In genomic region chr22:39994566-39995345, GRCh38 we compare ENCODE assay signal across 2 cellular contexts.
TF ChIP-seq lines count a peak whose summit lies in the region.

TSS of gene FAM83F (plus strand) at chr22:39994954. CDS start at chr22:39995043, 89 bp downstream.

TF ChIP-seq in GM23338, 12 proteins besides CTCF, POLR2A, EP300 and RAD21:
- no peak for TF ChIP-seq REST (IDR thresholded peaks at IDR 0.05; ENCODE audit: unreplicated experiment)
- no peak for TF ChIP-seq STAT1 (IDR thresholded peaks at IDR 0.05; ENCODE audit: unreplicated experiment)
- no peak for TF ChIP-seq EZH2phosphoT487 (IDR thresholded peaks at IDR 0.05; ENCODE audit: unreplicated experiment)
- TF ChIP-seq NANOG (IDR thresholded peaks at IDR 0.05; ENCODE audit: borderline replicate concordance), result no peak
- TF ChIP-seq ETS1 (IDR thresholded peaks at IDR 0.05), result no peak
- no peak for TF ChIP-seq CREB1 (CRISPR knock-in tag; IDR thresholded peaks at IDR 0.05; ENCODE audit: low read depth)
- no peak for TF ChIP-seq ZNF331 (CRISPR knock-in tag; IDR thresholded peaks at IDR 0.05; ENCODE audit: low read depth)
- no peak for TF ChIP-seq ZNF114 (CRISPR knock-in tag; IDR thresholded peaks at IDR 0.05)
- no peak for TF ChIP-seq EZH2 (IDR thresholded peaks at IDR 0.05; ENCODE audit: low read depth, unreplicated experiment)
- no peak for TF ChIP-seq POLR2AphosphoS5 (IDR thresholded peaks at IDR 0.05; ENCODE audit: low read depth)
- TF ChIP-seq JUNB (IDR thresholded peaks at IDR 0.05; ENCODE audit: unreplicated experiment), result no peak
- TF ChIP-seq ZNF462 (CRISPR knock-in tag; IDR thresholded peaks at IDR 0.05), result no peak
TF ChIP-seq in GM23338: peak in this region for 0.

TF ChIP-seq in WTC11, 78 proteins besides CTCF, POLR2A, EP300 and RAD21 (continued from another document and continues in another):
- TF ChIP-seq E2F4 (CRISPR knock-in tag; IDR thresholded peaks at IDR 0.05; ENCODE audit: borderline replicate concordance, low read depth) (no peak), FOXP4 (CRISPR knock-in tag; IDR thresholded peaks at IDR 0.05) (peak; percentile 93), SP1 (CRISPR knock-in tag; conservative IDR thresholded peaks at IDR 0.05) (peak; percentile 59; the same call in 1 of the 2 replicates), RORB (CRISPR knock-in tag; IDR thresholded peaks at IDR 0.05) (no peak), CDX4 (CRISPR knock-in tag; IDR thresholded peaks at IDR 0.05; ENCODE audit: borderline replicate concordance) (no peak), ZNF532 (CRISPR knock-in tag; IDR thresholded peaks at IDR 0.05; ENCODE audit: borderline replicate concordance) (no peak), E2F1 (CRISPR knock-in tag; IDR thresholded peaks at IDR 0.05) (peak; percentile 78), JAZF1 (CRISPR knock-in tag; IDR thresholded peaks at IDR 0.05) (no peak), ZNF281 (CRISPR knock-in tag; IDR thresholded peaks at IDR 0.05) (peak; percentile 90), ZNF512 (CRISPR knock-in tag; IDR thresholded peaks at IDR 0.05; ENCODE audit: borderline replicate concordance) (no peak), TP53 (CRISPR knock-in tag; IDR thresholded peaks at IDR 0.05) (peak; percentile 87), ETV6 (CRISPR knock-in tag; IDR thresholded peaks at IDR 0.05) (peak; percentile 68; the same call in 1 of the 2 replicates), ZNF219 (CRISPR knock-in tag; IDR thresholded peaks at IDR 0.05; ENCODE audit: borderline replicate concordance) (0 out of 2 replicates have a peak, but pooled peaks have one; percentile 22), ATF1 (CRISPR knock-in tag; IDR thresholded peaks at IDR 0.05) (peak; percentile 67; the same call in 1 of the 2 replicates), RELA (CRISPR knock-in tag; IDR thresholded peaks at IDR 0.05; ENCODE audit: borderline replicate concordance) (peak; percentile 83; the same call in 1 of the 2 replicates), ESRRA (CRISPR knock-in tag; IDR thresholded peaks at IDR 0.05; ENCODE audit: borderline replicate concordance) (peak; percentile 81), ATF3 (CRISPR knock-in tag; conservative IDR thresholded peaks at IDR 0.05) (no peak), FOXJ3 (CRISPR knock-in tag; IDR thresholded peaks at IDR 0.05; ENCODE audit: borderline replicate concordance) (no peak), GTF2I (CRISPR knock-in tag; conservative IDR thresholded peaks at IDR 0.05) (no peak), IRF1 (CRISPR knock-in tag; IDR thresholded peaks at IDR 0.05) (peak; percentile 94), PRDM15 (CRISPR knock-in tag; IDR thresholded peaks at IDR 0.05) (peak; percentile 60; the same call in 1 of the 2 replicates), ZNF232 (CRISPR knock-in tag; IDR thresholded peaks at IDR 0.05) (peak; percentile 85; the same call in 1 of the 2 replicates), JUN (CRISPR knock-in tag; IDR thresholded peaks at IDR 0.05) (peak; percentile 89; the same call in 1 of the 2 replicates), NFE2L1 (CRISPR knock-in tag; IDR thresholded peaks at IDR 0.05) (0 out of 2 replicates have a peak, but pooled peaks have one; percentile 81), MYBL2 (CRISPR knock-in tag; IDR thresholded peaks at IDR 0.05) (peak; percentile 89), NR3C1 (CRISPR knock-in tag; conservative IDR thresholded peaks at IDR 0.05; ENCODE audit: low read depth) (peak; percentile 73; the same call in 1 of the 2 replicates), EMX1 (CRISPR knock-in tag; IDR thresholded peaks at IDR 0.05) (no peak), TEAD4 (CRISPR knock-in tag; IDR thresholded peaks at IDR 0.05) (no peak), GABPB1 (CRISPR knock-in tag; IDR thresholded peaks at IDR 0.05) (no peak), TEAD1 (CRISPR knock-in tag; IDR thresholded peaks at IDR 0.05) (peak; percentile 78; the same call in 1 of the 2 replicates), CREM (CRISPR knock-in tag; IDR thresholded peaks at IDR 0.05) (peak; percentile 31; the same call in 1 of the 2 replicates), NFYB (CRISPR knock-in tag; conservative IDR thresholded peaks at IDR 0.05; ENCODE audit: low read depth) (no peak), USF1 (CRISPR knock-in tag; IDR thresholded peaks at IDR 0.05) (peak; percentile 84), NR2C2 (CRISPR knock-in tag; IDR thresholded peaks at IDR 0.05) (peak; percentile 55)
